In the genomic region with DNA sequence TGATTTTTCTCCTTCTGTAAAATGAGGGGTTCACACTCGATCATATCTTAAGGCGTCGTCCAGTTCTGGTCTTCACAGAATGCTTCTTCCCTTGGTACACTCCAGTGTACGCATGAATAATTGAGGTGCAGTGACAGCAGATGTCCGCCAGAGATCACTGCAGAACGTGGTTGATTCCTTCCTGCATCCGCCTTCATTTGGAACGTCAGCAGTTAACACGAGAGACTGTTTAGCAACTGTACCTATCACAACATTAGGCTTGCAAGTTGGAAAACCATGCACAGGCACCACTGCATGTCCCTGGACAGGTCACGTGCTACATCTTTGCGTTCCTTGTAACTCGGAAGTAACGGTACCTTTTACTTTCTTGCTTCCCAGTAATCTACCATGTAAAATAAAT, we compare ENCODE assay signal across 8 cellular contexts.
DNase-seq lines count a peak whose midpoint lies in the region; ATAC-seq and TF ChIP-seq lines count a peak whose summit lies in the region.

No MANE protein-coding gene starts in this region.

- peak; percentile 55 for ATAC-seq in CD8-positive, alpha-beta T cell
- ATAC-seq in GM21576 (IDR thresholded peaks at IDR 0.05; ENCODE audit: unreplicated experiment): peak; percentile 89
- ATAC-seq in left cardiac atrium: peak; percentile 46 to 50

- H3K27ac Mint-ChIP-seq in CD8-positive, alpha-beta T cell: no peak overlapping the region

- peaks cover 2% of the 10 kb centered on the region for H3K4me1 Mint-ChIP-seq in CD8-positive, alpha-beta T cell (ENCODE audit: low read depth)

- H3K36me3 Mint-ChIP-seq in CD8-positive, alpha-beta T cell: no peaks in the 10 kb centered on the region

- CTCF ChIA-PET in CD8-positive, alpha-beta T cell (lab: Charles Lee): interaction anchor here (1.0 to 1.9 kb wide), 2 partner anchors 1047 to 1147 kb away, joined by 4 to 9 read pairs; no protein-coding TSS in a partner anchor

- peak in 6 of 7 experiments; percentile 1 to 49 (median 18) for DNase-seq in CD8-positive, alpha-beta T cell
- peak; percentile 2 for DNase-seq in MG63
- DNase-seq in activated T-helper 9 cell treated with anti-CD3 and anti-CD28 coated beads, Interleukin-2, amount 50 U/mL, for 16 hours (ENCODE audit: low read depth): peak; percentile 2
- peak; percentile 19 for DNase-seq in left cardiac atrium
- DNase-seq in stimulated activated CD4-positive, alpha-beta T cell treated with anti-CD3 and anti-CD28 coated beads, Interleukin-12 subunit alpha, Interleukin-12 subunit beta, amount 100 ng/mL, for 4 hours: peak; percentile 20
- no peak for DNase-seq in NOMO-1 treated with DMSO at 0.1 percent for 48 hours (lab: John Stamatoyannopoulos, UW; ENCODE audit: unreplicated experiment)
- DNase-seq in occipital lobe (lab: John Stamatoyannopoulos, UW): no peak

- TF ChIP-seq CTCF in CD8-positive, alpha-beta T cell (IDR thresholded peaks at IDR 0.05): peak; percentile 42

- H3K4me1 ChIP-seq in CD8-positive, alpha-beta T cell (ENCODE audit: insufficient read depth, low read length): no peaks in the 10 kb centered on the region

- POLR2A ChIA-PET in CD8-positive, alpha-beta T cell (lab: Charles Lee): no interaction called here

- no peaks in the 10 kb centered on the region for H3K27me3 ChIP-seq in CD8-positive, alpha-beta T cell (ENCODE audit: insufficient read depth, low read length)
- H3K27me3 ChIP-seq in MG63: no peaks in the 10 kb centered on the region

- no peaks in the 10 kb centered on the region for H3K9me3 Mint-ChIP-seq in CD8-positive, alpha-beta T cell

- peak overlapping the region; percentile 12 for H3K4me3 Mint-ChIP-seq in CD8-positive, alpha-beta T cell

- H3K27ac ChIP-seq in CD8-positive, alpha-beta T cell (ENCODE audit: low read depth, low read length): no peak overlapping the region

- H3K27me3 Mint-ChIP-seq in CD8-positive, alpha-beta T cell (ENCODE audit: low read depth): no peaks in the 10 kb centered on the region

- H3K9me3 ChIP-seq in CD8-positive, alpha-beta T cell (ENCODE audit: low read length): no peaks in the 10 kb centered on the region
- H3K9me3 ChIP-seq in MG63: no peaks in the 10 kb centered on the region

- no peak overlapping the region for H3K4me3 ChIP-seq in CD8-positive, alpha-beta T cell (ENCODE audit: low read depth, low read length)
- H3K4me3 ChIP-seq in MG63: no peak overlapping the region

- intact Hi-C loops in CD8-positive, alpha-beta T cell (cut with DNase I, micrococcal nuclease): loop anchor here (1.0 to 10.0 kb wide), 4 partner anchors 429 to 1148 kb away; a partner anchor contains a TSS
- intact Hi-C loops in left cardiac atrium (cut with DNase I): loop anchor here in 1 of 2 donors (5.0 to 10.0 kb wide), 2 partner anchors 429 to 1047 kb away; a partner anchor contains a TSS

- H3K36me3 ChIP-seq in CD8-positive, alpha-beta T cell (ENCODE audit: insufficient read depth, low read length): no peaks in the 10 kb centered on the region
- no peaks in the 10 kb centered on the region for H3K36me3 ChIP-seq in MG63

Comparison
In these comparisons a context has a peak if more than half of its experiments do, and no peak if none do; other contexts are left out.
1. DNase-seq: peak in CD8-positive, alpha-beta T cell (6 of 7), MG63 (single experiment), activated T-helper 9 cell treated with anti-CD3 and anti-CD28 coated beads, Interleukin-2, amount 50 U/mL, for 16 hours (single experiment), left cardiac atrium (single experiment) and stimulated activated CD4-positive, alpha-beta T cell treated with anti-CD3 and anti-CD28 coated beads, Interleukin-12 subunit alpha, Interleukin-12 subunit beta, amount 100 ng/mL, for 4 hours (single experiment); none in NOMO-1 treated with DMSO at 0.1 percent for 48 hours (single experiment) and occipital lobe (single experiment).
2. Peak in every context shown above with its lines, with median percentiles within 50 percentile points of each other: ATAC-seq.